ENCODE assay signal across 1 cellular context in genomic region chr11:1180171-1180570, GRCh38.
TF ChIP-seq lines count a peak whose summit lies in the region.

No MANE protein-coding gene starts in this region.

TF ChIP-seq in HepG2, 621 proteins besides CTCF, POLR2A, EP300 and RAD21:
- TF ChIP-seq ZNF574 (CRISPR knock-in tag; IDR thresholded peaks at IDR 0.05) (no peak), KLF6 (CRISPR knock-in tag; IDR thresholded peaks at IDR 0.05) (no peak), ZNF569 (CRISPR knock-in tag; IDR thresholded peaks at IDR 0.05; ENCODE audit: borderline replicate concordance) (no peak), CENPBD1 (CRISPR knock-in tag; IDR thresholded peaks at IDR 0.05; ENCODE audit: borderline replicate concordance, low read depth) (no peak), HNF1A (IDR thresholded peaks at IDR 0.05; ENCODE audit: low read depth) (no peak), HNF1A (CRISPR knock-in tag; IDR thresholded peaks at IDR 0.05; ENCODE audit: borderline replicate concordance) (no peak), TEAD3 (CRISPR knock-in tag; optimal IDR thresholded peaks at IDR 0.05; ENCODE audit: borderline replicate concordance) (no peak), TOE1 (CRISPR knock-in tag; IDR thresholded peaks at IDR 0.05) (no peak), PAXIP1 (CRISPR knock-in tag; conservative IDR thresholded peaks at IDR 0.05) (no peak), MED13 (CRISPR knock-in tag; IDR thresholded peaks at IDR 0.05) (no peak), HDAC6 (IDR thresholded peaks at IDR 0.05; ENCODE audit: low read depth, low read length) (no peak), KDM5A (IDR thresholded peaks at IDR 0.05; ENCODE audit: borderline replicate concordance, low read length) (no peak), ZNF33A (CRISPR knock-in tag; IDR thresholded peaks at IDR 0.05; ENCODE audit: borderline replicate concordance) (no peak), FOXO4 (CRISPR knock-in tag; conservative IDR thresholded peaks at IDR 0.05) (no peak), PHF21A (CRISPR knock-in tag; IDR thresholded peaks at IDR 0.05) (no peak), NFATC3 (CRISPR knock-in tag; IDR thresholded peaks at IDR 0.05) (no peak), ZBTB46 (CRISPR knock-in tag; IDR thresholded peaks at IDR 0.05; ENCODE audit: borderline replicate concordance) (no peak), FOXK1 (CRISPR knock-in tag; IDR thresholded peaks at IDR 0.05; ENCODE audit: borderline replicate concordance, low read depth) (no peak)
TF ChIP-seq in HepG2: peak in this region for 0.
